Comparison of ENCODE assay signal across 29 cellular contexts in genomic region chr1:24917327-24918074, GRCh38. TPM values are rescaled to one million over a fixed set of nuclear protein-coding genes. Genes with fewer than 3 reads are reported as not detected.
A peak's percentile ranks its signal among the peaks of the same experiment; 100 is the strongest.
DNase-seq lines count a peak whose midpoint lies in the region; ATAC-seq and TF ChIP-seq lines count a peak whose summit lies in the region.
"Had no signal": no experiment of that assay in that cellular context is flagged by ENCODE, and none has a peak within 500 bp of the region (broad histone marks: within the 10 kb centered on the region; RNA-seq: fewer than 3 reads in every experiment).

No MANE protein-coding gene starts in this region.

- CTCF ChIA-PET in activated CD4-positive, alpha-beta T cell treated with anti-CD3 and anti-CD28 coated beads for 36 hours (lab: Charles Lee): interaction anchor here (0.6 kb wide), 1 partner anchor 69 kb away, joined by 3 read pairs; no protein-coding TSS in a partner anchor
- CTCF ChIA-PET in CD8-positive, alpha-beta memory T cell (lab: Charles Lee): interaction anchor here (0.5 to 11.0 kb wide), 5 partner anchors 9 to 989 kb away, joined by 3 to 171 read pairs (median 3); partner anchors contain the start of gene RUNX3

- POLR2A ChIA-PET in activated CD4-positive, alpha-beta T cell treated with anti-CD3 and anti-CD28 coated beads for 36 hours (lab: Charles Lee): interaction anchor here (0.6 to 1.2 kb wide), 2 partner anchors 98 to 105 kb away, joined by 4 to 5 read pairs; no protein-coding TSS in a partner anchor
- POLR2A ChIA-PET in CD8-positive, alpha-beta memory T cell (lab: Charles Lee): interaction anchor here (10.1 kb wide), 1 partner anchor 8 kb away, joined by 282 read pairs; the partner anchor contains the start of gene RUNX3

- H3K4me1 ChIP-seq in CD8-positive, alpha-beta memory T cell (ENCODE audit: insufficient read depth, low read length): peaks cover 98% of the 10 kb centered on the region
- H3K4me1 ChIP-seq: body of pancreas had no signal

- H3K4me1 Mint-ChIP-seq in activated CD4-positive, alpha-beta T cell treated with anti-CD3 and anti-CD28 coated beads for 36 hours: peaks cover 58% of the 10 kb centered on the region
- H3K4me1 Mint-ChIP-seq in CD8-positive, alpha-beta memory T cell: peaks cover 84 to 99% (median 86%) of the 10 kb centered on the region in 3 donors
- H3K4me1 Mint-ChIP-seq in activated T-helper 17 cell treated with anti-CD3 and anti-CD28 coated beads, Interleukin-2, amount 50 U/mL, for 72 hours: peaks cover 45% of the 10 kb centered on the region
- peaks cover 95 to 96% of the 10 kb centered on the region in 2 donors for H3K4me1 Mint-ChIP-seq in natural killer cell

- no peak for DNase-seq in activated CD4-positive, alpha-beta T cell treated with anti-CD3 and anti-CD28 coated beads for 36 hours
- DNase-seq in activated CD4-positive, alpha-beta T cell treated with anti-CD3 and anti-CD28 coated beads, Interleukin-2, amount 50 U/mL, for 1 hour: no peak
- no peak for DNase-seq in CD8-positive, alpha-beta memory T cell
- DNase-seq in natural killer cell: no peak
- no peak for DNase-seq in SKM-1 treated with dmso at 0.1 percent for 144 hours (lab: John Stamatoyannopoulos, UW; ENCODE audit: unreplicated experiment)
- no peak for DNase-seq in NCI-H1417 (lab: John Stamatoyannopoulos, UW)
- DNase-seq: 8988T; activated CD8-positive, alpha-beta memory T cell treated with anti-CD3 and anti-CD28 coated beads for 24 hours; AML-193; body of pancreas; COR-L47; GDM1; KBM-7; NCI-H146; NCI-H526; posterior cingulate gyrus; stimulated activated CD4-positive, alpha-beta T cell treated with anti-CD3 and anti-CD28 coated beads, Interleukin-4, amount 100 ng/mL, for 4 hours; transverse colon; WERI-Rb-1 had no signal

- intact Hi-C loops in activated CD4-positive, alpha-beta T cell treated with anti-CD3 and anti-CD28 coated beads for 36 hours (cut with DNase I, micrococcal nuclease): no loop called here
- intact Hi-C loops in natural killer cell (cut with micrococcal nuclease): no loop called here

- H3K36me3 ChIP-seq in CD8-positive, alpha-beta memory T cell (ENCODE audit: insufficient read depth, low read length): peaks cover 65% of the 10 kb centered on the region
- H3K36me3 ChIP-seq: neural progenitor cell, transverse colon had no signal

- no peaks in the 10 kb centered on the region for H3K9me3 Mint-ChIP-seq in activated CD4-positive, alpha-beta T cell treated with anti-CD3 and anti-CD28 coated beads for 36 hours (ENCODE audit: low read depth)
- H3K9me3 Mint-ChIP-seq in CD8-positive, alpha-beta memory T cell: no peaks in the 10 kb centered on the region
- no peaks in the 10 kb centered on the region for H3K9me3 Mint-ChIP-seq in activated T-helper 17 cell treated with anti-CD3 and anti-CD28 coated beads, Interleukin-2, amount 50 U/mL, for 72 hours
- H3K9me3 Mint-ChIP-seq in natural killer cell: no peaks in the 10 kb centered on the region
- H3K9me3 Mint-ChIP-seq: activated T-helper 1 cell treated with anti-CD3 and anti-CD28 coated beads, Interleukin-12 subunit alpha, Interleukin-12 subunit beta, Interleukin-2, Interleukin-4 antibody, amounts not matched to agents 30 ng/mL and 10 ng/mL and 1 ng/mL, durations not matched to agents 14 hours and 24 hours and 36 hours; GM23338; neural progenitor cell; T-helper 2 cell treated with Interferon-gamma antibody and Interleukin-4, amounts not matched to agents 5 μg/mL and 100 μg/mL, for 36 hours had no signal

- H3K27me3 ChIP-seq in CD8-positive, alpha-beta memory T cell (ENCODE audit: insufficient read depth, low read length, poor library complexity, severe bottlenecking): no peaks in the 10 kb centered on the region
- H3K27me3 ChIP-seq: body of pancreas, neural progenitor cell had no signal

- no peaks in the 10 kb centered on the region for H3K9me3 ChIP-seq in CD8-positive, alpha-beta memory T cell (ENCODE audit: low read length)
- H3K9me3 ChIP-seq: body of pancreas, mucosa of descending colon, transverse colon had no signal

- no peak overlapping the region for H3K27ac ChIP-seq in CD8-positive, alpha-beta memory T cell (ENCODE audit: low read depth, low read length)
- H3K27ac ChIP-seq: body of pancreas, neural progenitor cell, transverse colon, WERI-Rb-1 had no signal

- H3K4me3 ChIP-seq in CD8-positive, alpha-beta memory T cell (ENCODE audit: low read length): no peak overlapping the region
- H3K4me3 ChIP-seq: body of pancreas, GM23338, lung, mucosa of descending colon, neural progenitor cell, transverse colon had no signal

- ATAC-seq in activated CD4-positive, alpha-beta T cell treated with anti-CD3 and anti-CD28 coated beads for 36 hours: no peak
- ATAC-seq in activated T-helper 17 cell treated with anti-CD3 and anti-CD28 coated beads, Interleukin-2, amount 50 U/mL, for 72 hours (replicated peaks): no peak
- no peak for ATAC-seq in natural killer cell
- ATAC-seq in HG03432 (IDR thresholded peaks at IDR 0.05; ENCODE audit: unreplicated experiment): no peak
- ATAC-seq: body of pancreas, mucosa of descending colon, sciatic nerve had no signal

- no peak for TF ChIP-seq CTCF in natural killer cell (IDR thresholded peaks at IDR 0.05)

- H3K27ac Mint-ChIP-seq in activated CD4-positive, alpha-beta T cell treated with anti-CD3 and anti-CD28 coated beads for 36 hours: peak overlapping the region; percentile 70
- H3K27ac Mint-ChIP-seq in CD8-positive, alpha-beta memory T cell: peak overlapping the region; percentile 68 to 100 (median 84)
- peak overlapping the region; percentile 99 for H3K27ac Mint-ChIP-seq in activated T-helper 17 cell treated with anti-CD3 and anti-CD28 coated beads, Interleukin-2, amount 50 U/mL, for 72 hours
- peak overlapping the region; percentile 99 for H3K27ac Mint-ChIP-seq in natural killer cell
- H3K27ac Mint-ChIP-seq: GM23338, neural progenitor cell had no signal

- H3K27me3 Mint-ChIP-seq in activated CD4-positive, alpha-beta T cell treated with anti-CD3 and anti-CD28 coated beads for 36 hours: no peaks in the 10 kb centered on the region
- H3K27me3 Mint-ChIP-seq in CD8-positive, alpha-beta memory T cell: peaks cover 0 to 4% of the 10 kb centered on the region in 2 donors
- H3K27me3 Mint-ChIP-seq in activated T-helper 17 cell treated with anti-CD3 and anti-CD28 coated beads, Interleukin-2, amount 50 U/mL, for 72 hours: no peaks in the 10 kb centered on the region
- H3K27me3 Mint-ChIP-seq in natural killer cell (ENCODE audit: low read depth in 2 of 2): no peaks in the 10 kb centered on the region

- H3K4me3 Mint-ChIP-seq in activated CD4-positive, alpha-beta T cell treated with anti-CD3 and anti-CD28 coated beads for 36 hours: no peak overlapping the region
- peak overlapping the region in 5 of 7 donors; percentile 23 to 57 (median 37) for H3K4me3 Mint-ChIP-seq in CD8-positive, alpha-beta memory T cell
- H3K4me3 Mint-ChIP-seq in activated T-helper 17 cell treated with anti-CD3 and anti-CD28 coated beads, Interleukin-2, amount 50 U/mL, for 72 hours: peak overlapping the region; percentile 92
- H3K4me3 Mint-ChIP-seq in natural killer cell: peak overlapping the region; percentile 74
- H3K4me3 Mint-ChIP-seq: activated T-helper 1 cell treated with anti-CD3 and anti-CD28 coated beads, Interleukin-12 subunit alpha, Interleukin-12 subunit beta, Interleukin-2, Interleukin-4 antibody, amounts not matched to agents 30 ng/mL and 10 ng/mL and 1 ng/mL, durations not matched to agents 14 hours and 24 hours and 36 hours; GM23338; neural progenitor cell; T-helper 2 cell treated with Interferon-gamma antibody and Interleukin-4, amounts not matched to agents 5 μg/mL and 100 μg/mL, for 36 hours had no signal

- H3K36me3 Mint-ChIP-seq in activated CD4-positive, alpha-beta T cell treated with anti-CD3 and anti-CD28 coated beads for 36 hours (ENCODE audit: low read depth): peaks cover 75% of the 10 kb centered on the region
- H3K36me3 Mint-ChIP-seq in CD8-positive, alpha-beta memory T cell: peaks cover 23 to 97% (median 25%) of the 10 kb centered on the region in 3 donors
- H3K36me3 Mint-ChIP-seq in activated T-helper 17 cell treated with anti-CD3 and anti-CD28 coated beads, Interleukin-2, amount 50 U/mL, for 72 hours (ENCODE audit: low read depth): peaks cover 100% of the 10 kb centered on the region
- peaks cover 27% of the 10 kb centered on the region for H3K36me3 Mint-ChIP-seq in natural killer cell
- H3K36me3 Mint-ChIP-seq: neural progenitor cell had no signal

RNA-seq across cellular contexts. Expression of gene RUNX3, which starts 12.6 kb away (rescaled TPM):
- 100 to 1,000 TPM; 156 to 167 TPM for total RNA-seq in activated CD4-positive, alpha-beta T cell treated with anti-CD3 and anti-CD28 coated beads for 36 hours
- total RNA-seq in CD8-positive, alpha-beta memory T cell: 100 to 1,000 TPM; 218 to 241 TPM
- 107 TPM for polyA plus RNA-seq in CD8-positive, alpha-beta memory T cell
- 100 to 1,000 TPM; 116 to 145 TPM for total RNA-seq in activated T-helper 17 cell treated with anti-CD3 and anti-CD28 coated beads, Interleukin-2, amount 50 U/mL, for 72 hours
- 100 to 1,000 TPM; 537 to 630 (median 601) TPM for total RNA-seq in natural killer cell
- total RNA-seq: epithelial cell of proximal tubule had no signal
